Comparison of ENCODE assay signal across 2 cellular contexts in genomic region chr14:96182546-96182945, GRCh38.
A peak's percentile ranks its signal among the peaks of the same experiment; 100 is the strongest.
TF ChIP-seq lines count a peak whose summit lies in the region.

No MANE protein-coding gene starts in this region.

TF ChIP-seq in IMR-90, 13 proteins besides CTCF, POLR2A, EP300 and RAD21:
- TF ChIP-seq MXI1 (IDR thresholded peaks at IDR 0.05; ENCODE audit: borderline replicate concordance, low read depth, low read length), result no peak
- TF ChIP-seq CEBPB (IDR thresholded peaks at IDR 0.05; ENCODE audit: low read depth, low read length), result 0 out of 2 replicates have a peak, but pooled peaks have one; percentile 3

TF ChIP-seq in HepG2, 621 proteins besides CTCF, POLR2A, EP300 and RAD21:
- peak; percentile 27; the same call in 1 of the 2 replicates for TF ChIP-seq CREB1 (IDR thresholded peaks at IDR 0.05)
- TF ChIP-seq CREB1 (CRISPR knock-in tag; IDR thresholded peaks at IDR 0.05), result no peak
- no peak for TF ChIP-seq DMTF1 (CRISPR knock-in tag; IDR thresholded peaks at IDR 0.05)
- peak; percentile 86 for TF ChIP-seq ATF7 (IDR thresholded peaks at IDR 0.05)
- TF ChIP-seq ATF7 (CRISPR knock-in tag; IDR thresholded peaks at IDR 0.05), result no peak
